In genomic region chr12:49804821-49805220, GRCh38 we compare ENCODE assay signal across 1 cellular context.
TF ChIP-seq lines count a peak whose summit lies in the region.

No MANE protein-coding gene starts in this region.

TF ChIP-seq in IMR-90, 13 proteins besides CTCF, POLR2A, EP300 and RAD21:
- TF ChIP-seq RCOR1 (IDR thresholded peaks at IDR 0.05; ENCODE audit: insufficient replicate concordance, low read length): no peak
